19 cellular contexts compared by ENCODE assay signal in genomic region chr9:127290666-127291065, GRCh38.
"Had no signal": no experiment of that assay in that cellular context is flagged by ENCODE, and none has a peak within 500 bp of the region (broad histone marks: within the 10 kb centered on the region; RNA-seq: fewer than 3 reads in every experiment).

No MANE protein-coding gene starts in this region.

- DNase-seq: activated CD4-positive, alpha-beta T cell treated with anti-CD3 and anti-CD28 coated beads for 1 hour; activated CD4-positive, alpha-beta T cell treated with anti-CD3 and anti-CD28 coated beads, Interleukin-2, amount 50 U/mL, for 1 hour; activated gamma-delta T cell treated with Interleukin-2 at 50 U/mL for 16 hours; activated T-cell treated with anti-CD3 and anti-CD28 coated beads, Interleukin-2, amount 50 U/mL, for 1 hour; brain microvascular endothelial cell; central memory CD4-positive, alpha-beta T cell; effector memory CD4-positive, alpha-beta T cell; islet precursor cell; left cardiac atrium; retina; sigmoid colon; stimulated activated CD4-positive, alpha-beta T cell treated with anti-CD3 and anti-CD28 coated beads, Interleukin-2, amount 100 ng/mL, for 48 hours; stimulated activated CD8-positive, alpha-beta memory T cell treated with anti-CD3 and anti-CD28 coated beads, Interleukin-4, amount 100 ng/mL, for 48 hours; stimulated activated naive B cell treated with anti-CD40 and anti-IgM and Interleukin-4, amounts not matched to agents 10 μg/mL and 1 μg/mL and 100 μg/mL, for 72 hours; transverse colon; uterus had no signal

- H3K9me3 ChIP-seq: gastroesophageal sphincter, transverse colon, uterus had no signal

- H3K4me3 ChIP-seq: gastroesophageal sphincter, sigmoid colon, smooth muscle cell, transverse colon, uterus had no signal

- H3K27me3 ChIP-seq: brain microvascular endothelial cell, gastroesophageal sphincter, sigmoid colon, transverse colon, uterus had no signal

- ATAC-seq: gastroesophageal sphincter; natural killer cell treated with Interleukin-12 subunit alpha and Interleukin-12 subunit beta and Interleukin-15 and Interleukin-18, amount 100 ng/mL, for 72 hours; stimulated activated naive B cell treated with anti-CD40 and anti-IgM and Interleukin-4, amounts not matched to agents 10 μg/mL and 1 μg/mL and 100 μg/mL, for 72 hours had no signal

- H3K27ac ChIP-seq: brain microvascular endothelial cell, gastroesophageal sphincter, sigmoid colon, transverse colon, uterus had no signal

- H3K4me1 ChIP-seq: uterus had no signal

- H3K36me3 ChIP-seq: brain microvascular endothelial cell, sigmoid colon, transverse colon, uterus had no signal
